In the genomic region with DNA sequence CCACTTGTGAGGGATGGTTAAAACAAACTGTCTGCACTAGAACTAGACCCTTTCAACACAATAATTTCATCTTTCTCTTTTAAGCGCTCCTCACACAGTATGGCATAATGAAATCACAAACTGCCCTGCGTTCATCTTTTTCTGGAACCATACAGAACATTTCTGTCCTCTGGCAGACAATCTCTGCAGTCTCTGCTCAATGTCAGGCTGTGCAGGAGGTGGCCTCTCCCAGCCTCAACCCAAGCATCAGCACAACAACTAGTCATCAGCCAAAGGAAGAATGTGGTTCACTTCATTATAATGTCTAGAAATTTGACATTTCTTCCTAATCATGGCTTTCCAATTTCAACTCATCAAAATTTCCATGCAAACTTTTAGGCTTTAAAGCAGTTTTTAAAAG, we compare ENCODE assay signal across 19 cellular contexts.
DNase-seq lines count a peak whose midpoint lies in the region; ATAC-seq and TF ChIP-seq lines count a peak whose summit lies in the region.
"Had no signal": no experiment of that assay in that cellular context is flagged by ENCODE, and none has a peak within 500 bp of the region (broad histone marks: within the 10 kb centered on the region; RNA-seq: fewer than 3 reads in every experiment).

No MANE protein-coding gene starts in this region.

- H3K36me3 Mint-ChIP-seq in endothelial cell (ENCODE audit: low read depth, unreplicated experiment) (no peaks in the 10 kb centered on the region), neural progenitor cell (no peaks in the 10 kb centered on the region)
- H3K36me3 Mint-ChIP-seq in activated CD4-positive, alpha-beta memory T cell treated with anti-CD3 and anti-CD28 coated beads for 36 hours, result no peaks in the 10 kb centered on the region
- H3K36me3 Mint-ChIP-seq: CD4-positive, CD25-positive, alpha-beta regulatory T cell; CD8-positive, alpha-beta memory T cell had no signal

- H3F3A ChIP-seq in neural progenitor cell (ENCODE audit: low read depth), result no peaks in the 10 kb centered on the region

- no peak for DNase-seq in endothelial cell (ENCODE audit: low spot score)
- no peak for DNase-seq in neural progenitor cell (ENCODE audit: low spot score)
- no peak for DNase-seq in transverse colon
- DNase-seq in GOT3 (lab: John Stamatoyannopoulos, UW), result no peak
- no peak for DNase-seq in activated CD4-positive, alpha-beta memory T cell treated with anti-CD3 and anti-CD28 coated beads for 36 hours
- DNase-seq: ACHN; BE2C; C1 segment of cervical spinal cord; CD4-positive, CD25-positive, alpha-beta regulatory T cell; CD8-positive, alpha-beta memory T cell; COR-L47; DMS 273 treated with DMSO at 0.1 percent for 48 hours; DMS53; DND-41; EL had no signal

- H4K20me1 ChIP-seq in neural progenitor cell (ENCODE audit: low read depth), result no peaks in the 10 kb centered on the region

- H3K27ac ChIP-seq in muscle layer of colon (ENCODE audit: low read depth, low read length), result peak overlapping the region; percentile 79
- no peak overlapping the region for H3K27ac ChIP-seq in neural progenitor cell
- H3K27ac ChIP-seq in transverse colon, result peak overlapping the region; percentile 39 to 59 (median 48)

- peaks cover 38% of the 10 kb centered on the region for H3K4me1 Mint-ChIP-seq in endothelial cell (ENCODE audit: unreplicated experiment)
- H3K4me1 Mint-ChIP-seq in neural progenitor cell, result peaks cover 8% of the 10 kb centered on the region
- no peaks in the 10 kb centered on the region for H3K4me1 Mint-ChIP-seq in activated CD4-positive, alpha-beta memory T cell treated with anti-CD3 and anti-CD28 coated beads for 36 hours (ENCODE audit: low read depth)
- H3K4me1 Mint-ChIP-seq: CD4-positive, CD25-positive, alpha-beta regulatory T cell; CD8-positive, alpha-beta memory T cell had no signal

- no peaks in the 10 kb centered on the region for H3K79me2 ChIP-seq in neural progenitor cell (ENCODE audit: low read depth)

- H3K4me3 ChIP-seq in muscle layer of colon (ENCODE audit: low read depth in 1 of 2, low read length in 2 of 2), result no peak overlapping the region
- H3K4me3 ChIP-seq in neural progenitor cell, result no peak overlapping the region
- no peak overlapping the region for H3K4me3 ChIP-seq in transverse colon
- H3K4me3 ChIP-seq: GM12878, HAP-1 had no signal

- H3K36me3 ChIP-seq in muscle layer of colon (ENCODE audit: insufficient read depth, low read length) (no peaks in the 10 kb centered on the region), neural progenitor cell (no peaks in the 10 kb centered on the region), transverse colon (no peaks in the 10 kb centered on the region)
- H3K36me3 ChIP-seq: BE2C, HAP-1 had no signal

- ATAC-seq in GM19467 (IDR thresholded peaks at IDR 0.05; ENCODE audit: unreplicated experiment), result no peak
- ATAC-seq: GM12878 had no signal

- no peak overlapping the region for H3K4me2 ChIP-seq in neural progenitor cell

- CTCF ChIA-PET in activated CD4-positive, alpha-beta memory T cell treated with anti-CD3 and anti-CD28 coated beads for 36 hours (lab: Charles Lee), result no interaction called here

- WGBS in transverse colon (ENCODE audit: low coverage in 1 of 2), 2 donors, result 84 to 100% methylated on average over 1 to 2 of the region's 2 CpGs

- H3K4me3 Mint-ChIP-seq in endothelial cell (ENCODE audit: unreplicated experiment) (no peak overlapping the region), neural progenitor cell (no peak overlapping the region)
- no peak overlapping the region for H3K4me3 Mint-ChIP-seq in activated CD4-positive, alpha-beta memory T cell treated with anti-CD3 and anti-CD28 coated beads for 36 hours
- H3K4me3 Mint-ChIP-seq: CD4-positive, CD25-positive, alpha-beta regulatory T cell; CD8-positive, alpha-beta memory T cell had no signal

- TF ChIP-seq POLR2A in transverse colon (IDR thresholded peaks at IDR 0.05), result no peak

- TF ChIP-seq CTCF in endothelial cell (IDR thresholded peaks at IDR 0.05; ENCODE audit: unreplicated experiment) (no peak), neural progenitor cell (IDR thresholded peaks at IDR 0.05) (no peak), transverse colon (IDR thresholded peaks at IDR 0.05) (no peak)

- H3K27me3 ChIP-seq in muscle layer of colon (ENCODE audit: control insufficient read depth in 1 of 2, insufficient read depth in 2 of 2, low read length in 2 of 2) (no peaks in the 10 kb centered on the region), neural progenitor cell (no peaks in the 10 kb centered on the region), transverse colon (no peaks in the 10 kb centered on the region)
- H3K27me3 ChIP-seq: BE2C had no signal

- peaks cover 20% of the 10 kb centered on the region for H3K4me1 ChIP-seq in muscle layer of colon (ENCODE audit: insufficient read depth, low read length)
- H3K4me1 ChIP-seq in neural progenitor cell, result no peaks in the 10 kb centered on the region
- no peaks in the 10 kb centered on the region for H3K4me1 ChIP-seq in transverse colon
- H3K4me1 ChIP-seq: BE2C, HAP-1 had no signal

- intact Hi-C loops in transverse colon (cut with DNase I; ENCODE audit: low total_unique reads), result no loop called here
- intact Hi-C loops in activated CD4-positive, alpha-beta memory T cell treated with anti-CD3 and anti-CD28 coated beads for 36 hours (cut with micrococcal nuclease), result no loop called here

- no peak overlapping the region for H2AFZ ChIP-seq in neural progenitor cell (replicated peaks)

- no peaks in the 10 kb centered on the region for H3K27me3 Mint-ChIP-seq in endothelial cell (ENCODE audit: unreplicated experiment)
- peaks cover 2% of the 10 kb centered on the region for H3K27me3 Mint-ChIP-seq in neural progenitor cell (ENCODE audit: insufficient read depth, low read depth)
- H3K27me3 Mint-ChIP-seq in activated CD4-positive, alpha-beta memory T cell treated with anti-CD3 and anti-CD28 coated beads for 36 hours, result peaks cover 19% of the 10 kb centered on the region

- no peak for TF ChIP-seq EP300 in transverse colon (IDR thresholded peaks at IDR 0.05; ENCODE audit: low read depth)

- H3K9ac ChIP-seq in muscle layer of colon (ENCODE audit: low read length) (no peak overlapping the region), neural progenitor cell (no peak overlapping the region)

- H3K9me3 Mint-ChIP-seq in endothelial cell (ENCODE audit: unreplicated experiment), result no peaks in the 10 kb centered on the region
- no peaks in the 10 kb centered on the region for H3K9me3 Mint-ChIP-seq in neural progenitor cell
- H3K9me3 Mint-ChIP-seq in activated CD4-positive, alpha-beta memory T cell treated with anti-CD3 and anti-CD28 coated beads for 36 hours, result no peaks in the 10 kb centered on the region

- H3K9me3 ChIP-seq in muscle layer of colon (ENCODE audit: low read length) (no peaks in the 10 kb centered on the region), neural progenitor cell (ENCODE audit: low read depth) (no peaks in the 10 kb centered on the region), transverse colon (no peaks in the 10 kb centered on the region)
- H3K9me3 ChIP-seq: BE2C, HAP-1 had no signal

- peak overlapping the region; percentile 99 for H3K27ac Mint-ChIP-seq in endothelial cell (ENCODE audit: unreplicated experiment)
- H3K27ac Mint-ChIP-seq in neural progenitor cell, result peak overlapping the region; percentile 83
- H3K27ac Mint-ChIP-seq in activated CD4-positive, alpha-beta memory T cell treated with anti-CD3 and anti-CD28 coated beads for 36 hours, result no peak overlapping the region
- H3K27ac Mint-ChIP-seq: CD8-positive, alpha-beta memory T cell had no signal

- POLR2A ChIA-PET in activated CD4-positive, alpha-beta memory T cell treated with anti-CD3 and anti-CD28 coated beads for 36 hours (lab: Charles Lee), result no interaction called here

- in situ Hi-C loops in transverse colon (cut with MboI; ENCODE audit: low pct_ligation_motif_present in 1 of 4, low pct_unique_long_range_greater_than_20kb in 1 of 4, low sequenced_read_pairs in 3 of 4), result no loop called here
